ENCODE assay signal across 9 cellular contexts in genomic region chr9:33818832-33819500, GRCh38. TPM values are rescaled to one million over a fixed set of nuclear protein-coding genes. Genes with fewer than 3 reads are reported as not detected.
DNase-seq lines count a peak whose midpoint lies in the region; ATAC-seq lines count a peak whose summit lies in the region.
"Had no signal": no experiment of that assay in that cellular context is flagged by ENCODE, and none has a peak within 500 bp of the region (broad histone marks: within the 10 kb centered on the region; RNA-seq: fewer than 3 reads in every experiment).

No MANE protein-coding gene starts in this region.

- no peaks in the 10 kb centered on the region for H3K36me3 ChIP-seq in ES-I3 (ENCODE audit: insufficient read depth, low read length)
- H3K36me3 ChIP-seq in SJCRH30 = 0 out of 2 replicates have a peak, but pooled peaks cover 7% of the 10 kb centered on the region
- H3K36me3 ChIP-seq in rectal smooth muscle tissue (ENCODE audit: control insufficient read depth, insufficient read depth, low read length) = no peaks in the 10 kb centered on the region

- H3K4me3 ChIP-seq in SJCRH30 (peak overlapping the region; percentile 92), rectal smooth muscle tissue (ENCODE audit: low read length) (peak overlapping the region; percentile 95)

- no peak for DNase-seq in SJCRH30
- DNase-seq in fibroblast of gingiva (ENCODE audit: low read depth) = peak; percentile 20
- no peak for DNase-seq in C1 segment of cervical spinal cord (lab: John Stamatoyannopoulos, UW)
- DNase-seq in SIG-M5 (lab: John Stamatoyannopoulos, UW) = no peak

- H3K9ac ChIP-seq in ES-I3 (ENCODE audit: low read depth, low read length) (peak overlapping the region; percentile 97), rectal smooth muscle tissue (ENCODE audit: low read length) (peak overlapping the region; percentile 58)

- H3K27ac ChIP-seq in SJCRH30 (no peak overlapping the region), rectal smooth muscle tissue (ENCODE audit: low read depth, low read length) (peak overlapping the region; percentile 95)

- H3K4me1 ChIP-seq in ES-I3 (ENCODE audit: insufficient read depth, low read length) (0 out of 2 replicates have a peak, but pooled peaks cover 3% of the 10 kb centered on the region), SJCRH30 (no peaks in the 10 kb centered on the region; the same call in 1 of the 2 replicates), rectal smooth muscle tissue (ENCODE audit: control insufficient read depth, insufficient read depth, low read length) (peaks cover 14% of the 10 kb centered on the region)

- no peaks in the 10 kb centered on the region for H3K27me3 ChIP-seq in SJCRH30
- no peaks in the 10 kb centered on the region for H3K27me3 ChIP-seq in rectal smooth muscle tissue (ENCODE audit: control insufficient read depth, insufficient read depth, low read length)

- H3K9me3 ChIP-seq in ES-I3 (ENCODE audit: control insufficient read depth, insufficient read depth, low read length) = no peaks in the 10 kb centered on the region
- H3K9me3 ChIP-seq in SJCRH30 (replicated peaks) = no peaks in the 10 kb centered on the region

- ATAC-seq in GM19397 (IDR thresholded peaks at IDR 0.05; ENCODE audit: unreplicated experiment) (no peak), HG03520 (IDR thresholded peaks at IDR 0.05; ENCODE audit: unreplicated experiment) (no peak)

RNA-seq across cellular contexts. Expression of gene UBE2R2, which starts 2.0 kb away (rescaled TPM):
- total RNA-seq in SJCRH30 (2014; rRNA removed; shearing (Covaris generic)) = 23.8 and 24.5 TPM in 2 replicates

RNA-seq across cellular contexts. Expression of gene PRSS3, which starts 23.6 kb away (rescaled TPM):
- not detected in 2 replicates for total RNA-seq in SJCRH30 (2014; rRNA removed; shearing (Covaris generic))
- total RNA-seq: subcutaneous adipose tissue had no signal
